ENCODE assay signal across 7 cellular contexts in genomic region chr15:85408270-85408746, GRCh38. TPM values are rescaled to one million over a fixed set of nuclear protein-coding genes. Genes with fewer than 3 reads are reported as not detected.
DNase-seq lines count a peak whose midpoint lies in the region; ATAC-seq and TF ChIP-seq lines count a peak whose summit lies in the region.

No MANE protein-coding gene starts in this region.

- ATAC-seq in GM19395 (IDR thresholded peaks at IDR 0.05; ENCODE audit: unreplicated experiment) (peak; percentile 60), HG03175 (IDR thresholded peaks at IDR 0.05; ENCODE audit: unreplicated experiment) (peak; percentile 73), GM19467 (IDR thresholded peaks at IDR 0.05; ENCODE audit: unreplicated experiment) (no peak)

- no peaks in the 10 kb centered on the region for H3K9me3 ChIP-seq in right atrium auricular region

- H3K4me3 ChIP-seq in right atrium auricular region: no peak overlapping the region

- H3K27ac Mint-ChIP-seq in activated T-cell treated with anti-CD3 and anti-CD28 coated beads, Interleukin-2, amount 50 U/mL, for 24 hours: peak overlapping the region; percentile 96

- H3K27ac ChIP-seq in right atrium auricular region: peak overlapping the region in 1 of 2 donors; percentile 57

- H3K36me3 Mint-ChIP-seq in activated T-cell treated with anti-CD3 and anti-CD28 coated beads, Interleukin-2, amount 50 U/mL, for 24 hours (ENCODE audit: low read depth): peaks cover 13% of the 10 kb centered on the region

- H3K4me3 Mint-ChIP-seq in activated T-cell treated with anti-CD3 and anti-CD28 coated beads, Interleukin-2, amount 50 U/mL, for 24 hours: peak overlapping the region; percentile 20

- no peaks in the 10 kb centered on the region for H3K9me3 Mint-ChIP-seq in activated T-cell treated with anti-CD3 and anti-CD28 coated beads, Interleukin-2, amount 50 U/mL, for 24 hours

- H3K4me1 ChIP-seq in right atrium auricular region: peaks cover 0 to 72% of the 10 kb centered on the region in 2 donors

- no peak for TF ChIP-seq CTCF in right atrium auricular region (IDR thresholded peaks at IDR 0.05)

- no peak for DNase-seq in activated T-cell treated with anti-CD3 and anti-CD28 coated beads, Interleukin-2, amount 50 U/mL, for 24 hours
- DNase-seq in stimulated activated CD4-positive, alpha-beta T cell treated with anti-CD3 and anti-CD28 coated beads, TNF-alpha, amount 100 ng/mL, for 24 hours (ENCODE audit: low read depth in 3 of 3): peak; percentile 5 to 49 (median 21)
- DNase-seq in NCI-H1105 treated with DMSO at 0.1 percent for 48 hours (lab: John Stamatoyannopoulos, UW) (no peak), right atrium auricular region (ENCODE audit: low spot score) (no peak)

- H3K27me3 ChIP-seq in right atrium auricular region: no peaks in the 10 kb centered on the region

- H3K27me3 Mint-ChIP-seq in activated T-cell treated with anti-CD3 and anti-CD28 coated beads, Interleukin-2, amount 50 U/mL, for 24 hours: no peaks in the 10 kb centered on the region

- H3K4me1 Mint-ChIP-seq in activated T-cell treated with anti-CD3 and anti-CD28 coated beads, Interleukin-2, amount 50 U/mL, for 24 hours (ENCODE audit: low read depth): peaks cover 91% of the 10 kb centered on the region

- no peaks in the 10 kb centered on the region for H3K36me3 ChIP-seq in right atrium auricular region

RNA-seq across cellular contexts. Expression of gene AKAP13, which starts 27.9 kb away (rescaled TPM):
- total RNA-seq in right atrium auricular region: 100 to 1,000 TPM; 293 to 339 TPM

Comparison
In these comparisons a context has a peak if more than half of its experiments do, and no peak if none do; other contexts are left out.
1. DNase-seq: peak in stimulated activated CD4-positive, alpha-beta T cell treated with anti-CD3 and anti-CD28 coated beads, TNF-alpha, amount 100 ng/mL, for 24 hours (3 of 3); none in activated T-cell treated with anti-CD3 and anti-CD28 coated beads, Interleukin-2, amount 50 U/mL, for 24 hours (single experiment), NCI-H1105 treated with DMSO at 0.1 percent for 48 hours (single experiment) and right atrium auricular region (single experiment).